8 cellular contexts compared by ENCODE assay signal in genomic region chr7:65750511-65751344, GRCh38.
DNase-seq lines count a peak whose midpoint lies in the region; ATAC-seq and TF ChIP-seq lines count a peak whose summit lies in the region.

No MANE protein-coding gene starts in this region.

- H3K4me1 ChIP-seq in BLaER1 treated with 17β-estradiol and CSF1 and Interleukin-3, amounts not matched to agents 10 nM and 100 nM: peaks cover 21 to 28% (median 25%) of the 10 kb centered on the region in 10 experiments

- peak; percentile 100 for ATAC-seq in GM19328 (IDR thresholded peaks at IDR 0.05; ENCODE audit: unreplicated experiment)
- ATAC-seq in HG03460 (IDR thresholded peaks at IDR 0.05; ENCODE audit: unreplicated experiment): peak; percentile 98
- ATAC-seq in left colon: peak; percentile 97

- H3K9ac ChIP-seq in BLaER1 treated with 17β-estradiol and CSF1 and Interleukin-3, amounts not matched to agents 10 nM and 100 nM: peak overlapping the region; percentile 86 to 98 (median 90)

- DNase-seq in NCI-H524 (lab: John Stamatoyannopoulos, UW) (peak; percentile 62 to 83), choroid plexus epithelial cell (ENCODE audit: low read depth) (peak; percentile 90), left colon (peak; percentile 87 to 94)
- DNase-seq in activated CD4-positive, alpha-beta T cell treated with anti-CD3 and anti-CD28 coated beads for 4 hours: peak; percentile 81 to 84
- peak; percentile 73 to 86 for DNase-seq in stimulated activated CD4-positive, alpha-beta T cell treated with anti-CD3 and anti-CD28 coated beads, Interleukin-1b, Interleukin-23, amount 100 ng/mL, for 4 hours (ENCODE audit: low read depth in 2 of 2)

- intact Hi-C loops in left colon (cut with DNase I, micrococcal nuclease): no loop called here

- peak overlapping the region; percentile 59 to 95 (median 89) for H3K27ac ChIP-seq in BLaER1 treated with 17β-estradiol and CSF1 and Interleukin-3, amounts not matched to agents 10 nM and 100 nM

- peaks cover 0 to 41% (median 32%) of the 10 kb centered on the region in 11 experiments; a peak in 16 of 22 replicates for H4K20me1 ChIP-seq in BLaER1 treated with 17β-estradiol and CSF1 and Interleukin-3, amounts not matched to agents 10 nM and 100 nM

- peak overlapping the region; percentile 75 to 89 (median 85) for H3K4me2 ChIP-seq in BLaER1 treated with 17β-estradiol and CSF1 and Interleukin-3, amounts not matched to agents 10 nM and 100 nM

- no peak for TF ChIP-seq CTCF in choroid plexus epithelial cell (conservative IDR thresholded peaks at IDR 0.05; ENCODE audit: low read depth, low read length)

- no peaks in the 10 kb centered on the region for H3K27me3 ChIP-seq in BLaER1 treated with 17β-estradiol and CSF1 and Interleukin-3, amounts not matched to agents 10 nM and 100 nM

- H3K4me3 ChIP-seq in BLaER1 treated with 17β-estradiol and CSF1 and Interleukin-3, amounts not matched to agents 10 nM and 100 nM: peak overlapping the region; percentile 80 to 98 (median 94)
- peak overlapping the region; percentile 98 for H3K4me3 ChIP-seq in choroid plexus epithelial cell (ENCODE audit: low read depth, low read length)

- H3K9me3 ChIP-seq in BLaER1 treated with 17β-estradiol and CSF1 and Interleukin-3, amounts not matched to agents 10 nM and 100 nM (replicated peaks in 1 of 11): no peaks in the 10 kb centered on the region

- H3K36me3 ChIP-seq in BLaER1 treated with 17β-estradiol and CSF1 and Interleukin-3, amounts not matched to agents 10 nM and 100 nM: peaks cover 9 to 39% (median 31%) of the 10 kb centered on the region in 11 experiments; a peak in 20 of 22 replicates

Comparison
In these comparisons a context has a peak if more than half of its experiments do, and no peak if none do; other contexts are left out.
1. Peak in every context shown above with its lines: DNase-seq, ATAC-seq, H3K4me3 ChIP-seq and H3K27ac ChIP-seq.